ENCODE assay signal across 33 cellular contexts in genomic region chr20:49403911-49404310, GRCh38.
"Had no signal": no experiment of that assay in that cellular context is flagged by ENCODE, and none has a peak within 500 bp of the region (broad histone marks: within the 10 kb centered on the region; RNA-seq: fewer than 3 reads in every experiment).

No MANE protein-coding gene starts in this region.

- ATAC-seq: activated CD8-positive, alpha-beta T cell treated with anti-CD3 and anti-CD28 coated beads for 36 hours; activated naive CD4-positive, alpha-beta T cell treated with anti-CD3 and anti-CD28 coated beads, Interleukin-2, amount 50 U/mL, for 72 hours; activated T-cell treated with anti-CD3 and anti-CD28 coated beads, Interleukin-2, amount 50 U/mL, for 4 hours; activated T-cell treated with anti-CD3 and anti-CD28 coated beads, Interleukin-2, amount 50 U/mL, for 72 hours; activated T-helper 17 cell treated with anti-CD3 and anti-CD28 coated beads, Interleukin-2, amount 50 U/mL, for 72 hours; body of pancreas had no signal

- DNase-seq: activated B cell treated with CpG ODN at 0.5 μM for 24 hours; activated CD4-positive, alpha-beta memory T cell treated with anti-CD3 and anti-CD28 coated beads for 36 hours; activated CD4-positive, alpha-beta T cell treated with anti-CD3 and anti-CD28 coated beads for 4 hours; activated CD4-positive, alpha-beta T cell treated with anti-CD3 and anti-CD28 coated beads, Interleukin-2, amount 10 ng/mL, durations not matched to agents 24 days and 14 days; activated CD4-positive, alpha-beta T cell treated with anti-CD3 and anti-CD28 coated beads, Interleukin-2, amount 50 U/mL, for 1 hour; activated CD4-positive, alpha-beta T cell treated with anti-CD3 and anti-CD28 coated beads, Interleukin-2, amount 50 U/mL, for 4 hours; activated CD4-positive, CD25-positive, alpha-beta regulatory T cell treated with anti-CD3 and anti-CD28 coated beads, Interleukin-2, amount 50 U/mL, for 72 hours; activated CD8-positive, alpha-beta memory T cell treated with anti-CD3 and anti-CD28 coated beads, Interleukin-2, amount 50 U/mL, for 4 hours; activated CD8-positive, alpha-beta T cell treated with anti-CD3 and anti-CD28 coated beads for 36 hours; activated effector memory CD4-positive, alpha-beta T cell treated with anti-CD3 and anti-CD28 coated beads, Interleukin-2, amount 50 U/mL, for 16 hours; activated gamma-delta T cell treated with Interleukin-2 at 50 U/mL for 16 hours; activated naive CD4-positive, alpha-beta T cell; activated naive CD4-positive, alpha-beta T cell treated with anti-CD3 and anti-CD28 coated beads for 36 hours; activated naive CD4-positive, alpha-beta T cell treated with anti-CD3 and anti-CD28 coated beads, Interleukin-2, amount 50 U/mL, for 16 hours; activated naive CD8-positive, alpha-beta T cell treated with anti-CD3 and anti-CD28 coated beads for 36 hours; activated T-cell treated with anti-CD3 and anti-CD28 coated beads for 4 hours; activated T-cell treated with anti-CD3 and anti-CD28 coated beads, Interleukin-2, amount 50 U/mL, for 1 hour; activated T-cell treated with anti-CD3 and anti-CD28 coated beads, Interleukin-2, amount 50 U/mL, for 4 hours; activated T-cell treated with anti-CD3 and anti-CD28 coated beads, Interleukin-2, amount 50 U/mL, for 72 hours; adrenal gland; amniotic stem cell; aorta; body of pancreas; brain microvascular endothelial cell; central memory CD4-positive, alpha-beta T cell; cerebellar nuclear complex; T-helper 1 cell; T-helper 2 cell; T-helper 9 cell had no signal

- H3K9me3 ChIP-seq: adrenal gland, body of pancreas, breast epithelium had no signal

- H3K27ac ChIP-seq: adrenal gland, body of pancreas, brain microvascular endothelial cell, breast epithelium had no signal

- FAIRE-seq: astrocyte had no signal

- H3K4me1 ChIP-seq: body of pancreas, breast epithelium had no signal

- H3K27me3 ChIP-seq: adrenal gland, body of pancreas, breast epithelium had no signal

- H3K36me3 ChIP-seq: adrenal gland, brain microvascular endothelial cell, breast epithelium had no signal

- H3K4me3 ChIP-seq: adrenal gland, body of pancreas, breast epithelium had no signal
